3 cellular contexts compared by ENCODE assay signal in genomic region chr5:119400248-119400647, GRCh38.
TF ChIP-seq lines count a peak whose summit lies in the region.

No MANE protein-coding gene starts in this region.

TF ChIP-seq in SK-N-SH, 30 proteins besides CTCF, POLR2A, EP300 and RAD21:
- no peak for TF ChIP-seq JUND (IDR thresholded peaks at IDR 0.05)
- peak; percentile 18; the same call in 1 of the 2 replicates for TF ChIP-seq PBX3 (IDR thresholded peaks at IDR 0.05)

TF ChIP-seq in SK-N-SH treated with all-trans-retinoic acid at 6 μM for 48 hours, 23 proteins besides CTCF, POLR2A, EP300 and RAD21:
- TF ChIP-seq RARB (CRISPR knock-in tag; IDR thresholded peaks at IDR 0.05) (no peak), ZNF70 (CRISPR knock-in tag; IDR thresholded peaks at IDR 0.05) (no peak), BACH2 (CRISPR knock-in tag; IDR thresholded peaks at IDR 0.05; ENCODE audit: borderline replicate concordance) (no peak), ZFP3 (CRISPR knock-in tag; IDR thresholded peaks at IDR 0.05) (no peak), ARNTL (CRISPR knock-in tag; IDR thresholded peaks at IDR 0.05; ENCODE audit: borderline replicate concordance, low read depth) (no peak), PPARA (CRISPR knock-in tag; IDR thresholded peaks at IDR 0.05; ENCODE audit: borderline replicate concordance) (no peak), TCF4 (CRISPR knock-in tag; IDR thresholded peaks at IDR 0.05; ENCODE audit: borderline replicate concordance) (no peak), GLIS3 (CRISPR knock-in tag; IDR thresholded peaks at IDR 0.05) (no peak), ZFP30 (CRISPR knock-in tag; IDR thresholded peaks at IDR 0.05) (no peak), CSDC2 (CRISPR knock-in tag; IDR thresholded peaks at IDR 0.05) (no peak), POU6F1 (CRISPR knock-in tag; IDR thresholded peaks at IDR 0.05; ENCODE audit: borderline replicate concordance, low read depth) (no peak), OSR1 (CRISPR knock-in tag; IDR thresholded peaks at IDR 0.05) (no peak), ZNF8 (CRISPR knock-in tag; IDR thresholded peaks at IDR 0.05) (no peak), TSHZ2 (CRISPR knock-in tag; IDR thresholded peaks at IDR 0.05) (no peak), ESRRG (CRISPR knock-in tag; IDR thresholded peaks at IDR 0.05) (no peak), ISL1 (CRISPR knock-in tag; IDR thresholded peaks at IDR 0.05) (no peak), ZNF565 (CRISPR knock-in tag; conservative IDR thresholded peaks at IDR 0.05; ENCODE audit: low read depth) (no peak), CSRNP3 (CRISPR knock-in tag; IDR thresholded peaks at IDR 0.05) (no peak), SNAI2 (CRISPR knock-in tag; IDR thresholded peaks at IDR 0.05) (no peak), TOX (CRISPR knock-in tag; IDR thresholded peaks at IDR 0.05; ENCODE audit: borderline replicate concordance) (no peak)
TF ChIP-seq in SK-N-SH treated with all-trans-retinoic acid at 6 μM for 48 hours: peak in this region for 0.

TF ChIP-seq in IMR-90, 13 proteins besides CTCF, POLR2A, EP300 and RAD21:
- TF ChIP-seq MAZ (IDR thresholded peaks at IDR 0.05; ENCODE audit: borderline replicate concordance, low read depth, low read length) (no peak), CEBPB (IDR thresholded peaks at IDR 0.05; ENCODE audit: low read depth, low read length) (no peak), BHLHE40 (IDR thresholded peaks at IDR 0.05; ENCODE audit: low read depth, low read length) (0 out of 2 replicates have a peak, but pooled peaks have one; percentile 12), CHD1 (IDR thresholded peaks at IDR 0.05; ENCODE audit: low read depth, low read length) (no peak)
TF ChIP-seq in IMR-90: peak in this region for 1.
